In the genomic region with DNA sequence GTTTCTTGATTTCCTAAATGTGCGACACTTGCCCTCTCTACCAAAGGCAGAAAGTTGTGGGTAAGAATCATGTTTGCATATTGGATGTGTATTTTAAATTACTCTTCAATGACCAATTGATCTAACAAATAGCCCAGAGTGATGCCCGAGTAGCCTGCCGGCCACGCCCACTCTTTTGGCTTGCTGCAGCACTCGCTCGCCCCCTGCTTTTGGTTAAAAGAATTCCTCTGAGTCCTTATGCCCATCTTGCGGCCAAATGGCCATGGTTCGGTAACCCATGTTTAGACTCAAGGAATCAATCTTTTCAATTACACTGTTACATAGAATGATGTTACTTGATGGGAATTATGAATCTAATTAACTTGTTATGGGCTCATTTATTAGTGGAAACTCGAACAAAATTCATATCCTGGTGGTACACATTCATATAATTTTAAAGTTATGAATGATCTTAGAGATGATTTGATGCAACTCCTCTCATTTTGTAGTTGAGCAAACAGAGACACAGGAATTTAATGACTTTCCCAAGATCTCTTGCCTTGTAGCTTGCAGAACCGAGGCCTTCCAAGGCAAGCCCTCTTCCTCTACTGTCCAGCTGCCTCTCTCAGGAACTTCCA, we compare ENCODE assay signal across 8 cellular contexts. TPM values are rescaled to one million over a fixed set of nuclear protein-coding genes. Genes with fewer than 3 reads are reported as not detected.
A peak's percentile ranks its signal among the peaks of the same experiment; 100 is the strongest.
DNase-seq lines count a peak whose midpoint lies in the region; ATAC-seq and TF ChIP-seq lines count a peak whose summit lies in the region.

No MANE protein-coding gene starts in this region.

- H2BK12ac ChIP-seq in neuronal stem cell (ENCODE audit: low read length) = no peak overlapping the region

- intact Hi-C loops in dorsolateral prefrontal cortex (cut with DNase I) = no loop called here

- ATAC-seq in GM18873 (IDR thresholded peaks at IDR 0.05; ENCODE audit: low FRiP score, unreplicated experiment) = peak; percentile 93
- ATAC-seq in HG02973 (IDR thresholded peaks at IDR 0.05; ENCODE audit: unreplicated experiment) = peak; percentile 69

- H3K18ac ChIP-seq in neuronal stem cell (ENCODE audit: low read length) = no peak overlapping the region

- no peak overlapping the region for H3K4ac ChIP-seq in neuronal stem cell (ENCODE audit: low read length)

- H3K14ac ChIP-seq in neuronal stem cell (ENCODE audit: low read length) = no peak overlapping the region

- H2AK5ac ChIP-seq in neuronal stem cell (ENCODE audit: low read depth, low read length) = no peak overlapping the region

- peak overlapping the region; percentile 67 for H3K4me2 ChIP-seq in OCI-LY3 (ENCODE audit: low read length)
- H3K4me2 ChIP-seq in neuronal stem cell (ENCODE audit: insufficient read depth, low read length, poor library complexity, severe bottlenecking) = no peak overlapping the region

- no peaks in the 10 kb centered on the region for H3K27me3 ChIP-seq in OCI-LY3 (ENCODE audit: low read depth, low read length)
- no peaks in the 10 kb centered on the region for H3K27me3 ChIP-seq in dorsolateral prefrontal cortex
- no peaks in the 10 kb centered on the region for H3K27me3 ChIP-seq in neuronal stem cell (ENCODE audit: control insufficient read depth in 3 of 3, insufficient read depth in 3 of 3, low read depth in 1 of 3, low read length in 3 of 3)

- DNase-seq in COLO829 (ENCODE audit: low spot score) (peak; percentile 10), dorsolateral prefrontal cortex (no peak), neuronal stem cell (ENCODE audit: low spot score) (peak; percentile 33), NCI-H2196 (lab: John Stamatoyannopoulos, UW; ENCODE audit: unreplicated experiment) (no peak), NCI-H146 treated with DMSO at 0.1 percent for 48 hours (lab: John Stamatoyannopoulos, UW; ENCODE audit: unreplicated experiment) (no peak)

- H3K27ac ChIP-seq in OCI-LY3 (ENCODE audit: low read length) (no peak overlapping the region), dorsolateral prefrontal cortex (no peak overlapping the region), neuronal stem cell (replicated peaks; ENCODE audit: low read length) (no peak overlapping the region)

- no peaks in the 10 kb centered on the region for H4K20me1 ChIP-seq in OCI-LY3 (ENCODE audit: insufficient read depth, low read length)

- no peak overlapping the region for H3K23ac ChIP-seq in neuronal stem cell (ENCODE audit: low read depth, low read length, poor library complexity)

- no peak overlapping the region for H4K8ac ChIP-seq in neuronal stem cell (ENCODE audit: low read depth, low read length)

- H3K79me1 ChIP-seq in neuronal stem cell (ENCODE audit: low read depth, low read length) = no peaks in the 10 kb centered on the region

- peaks cover 27% of the 10 kb centered on the region for H3K4me1 ChIP-seq in OCI-LY3 (ENCODE audit: low read length)
- peaks cover 0 to 5% of the 10 kb centered on the region in 2 donors for H3K4me1 ChIP-seq in neuronal stem cell (ENCODE audit: control insufficient read depth in 2 of 2, insufficient read depth in 1 of 2, low read depth in 1 of 2, low read length in 2 of 2)

- peak; percentile 83 for TF ChIP-seq CTCF in OCI-LY3 (IDR thresholded peaks at IDR 0.05; ENCODE audit: low read depth, low read length)
- peak in 29 of 56 donors; percentile 9 to 50 (median 24) for TF ChIP-seq CTCF in dorsolateral prefrontal cortex (IDR thresholded peaks at IDR 0.05 in 54 of 56, conservative IDR thresholded peaks at IDR 0.05 in 2 of 56; ENCODE audit: low read depth in 1 of 56, partially characterized antibody in 56 of 56)

- no peak overlapping the region for H2BK15ac ChIP-seq in neuronal stem cell (ENCODE audit: low read length)

- H3K4me3 ChIP-seq in OCI-LY3 (ENCODE audit: low read length) (peak overlapping the region; percentile 35; the same call in 1 of the 2 replicates), dorsolateral prefrontal cortex (no peak overlapping the region), neuronal stem cell (ENCODE audit: low read length in 2 of 2) (no peak overlapping the region)

- no peak overlapping the region for H2BK5ac ChIP-seq in neuronal stem cell (ENCODE audit: low read length)

- no CpG with 5 or more reads among the region's 10 CpGs for WGBS in neuronal stem cell (ENCODE audit: extremely low coverage in 2 of 2, insufficient read length in 2 of 2, insufficient replicate concordance in 1 of 2), 2 donors

- H3K9ac ChIP-seq in OCI-LY3 (ENCODE audit: low read length) (peak overlapping the region; percentile 13; the same call in 1 of the 2 replicates), neuronal stem cell (ENCODE audit: low read depth, low read length, poor library complexity) (no peak overlapping the region)

- H3K36me3 ChIP-seq in OCI-LY3 (replicated peaks; ENCODE audit: low read depth, low read length) (no peaks in the 10 kb centered on the region), neuronal stem cell (replicated peaks in 1 of 2; ENCODE audit: control insufficient read depth in 2 of 2, insufficient read depth in 2 of 2, low read length in 2 of 2) (no peaks in the 10 kb centered on the region)

- H2AFZ ChIP-seq in OCI-LY3 (ENCODE audit: low read depth, low read length) (no peak overlapping the region), neuronal stem cell (ENCODE audit: low read length) (no peak overlapping the region)

- H3K9me3 ChIP-seq in OCI-LY3 (ENCODE audit: insufficient read depth, low read length) = no peaks in the 10 kb centered on the region
- H3K9me3 ChIP-seq in neuronal stem cell (replicated peaks in 1 of 2; ENCODE audit: control insufficient read depth in 2 of 2, insufficient read depth in 1 of 2, low read depth in 1 of 2, low read length in 2 of 2) = no peaks in the 10 kb centered on the region

- no peaks in the 10 kb centered on the region for H3K79me2 ChIP-seq in OCI-LY3 (ENCODE audit: low read length)

- no peak overlapping the region for H2BK120ac ChIP-seq in neuronal stem cell (ENCODE audit: low read depth, low read length)

- H4K91ac ChIP-seq in neuronal stem cell (ENCODE audit: low read depth, low read length, poor library complexity) = no peak overlapping the region

RNA-seq across cellular contexts. Expression of a gene that starts 36.5 kb away (rescaled TPM):
- total RNA-seq in dorsolateral prefrontal cortex = 10 to 100 TPM in 4 of 120 experiments, 1 to 10 TPM in 116; 1.0 to 10.4 (median 4.0) TPM
- polyA plus RNA-seq in neuronal stem cell (2013, experiment 1 of 2) = 0.04 TPM
- 0.06 TPM for polyA plus RNA-seq in neuronal stem cell (2013, experiment 2 of 2)

Comparison
In these comparisons a context has a peak if more than half of its experiments do, and no peak if none do; other contexts are left out.
1. DNase-seq: peak in COLO829 (single experiment) and neuronal stem cell (single experiment); none in dorsolateral prefrontal cortex (0 of 10), NCI-H2196 (single experiment) and NCI-H146 treated with DMSO at 0.1 percent for 48 hours (single experiment).